23 cellular contexts compared by ENCODE assay signal in genomic region chr2:107588181-107588580, GRCh38.
"Had no signal": no experiment of that assay in that cellular context is flagged by ENCODE, and none has a peak within 500 bp of the region (broad histone marks: within the 10 kb centered on the region; RNA-seq: fewer than 3 reads in every experiment).

No MANE protein-coding gene starts in this region.

- ATAC-seq: activated CD8-positive, alpha-beta T cell treated with anti-CD3 and anti-CD28 coated beads for 36 hours; activated T-cell treated with anti-CD3 and anti-CD28 coated beads, Interleukin-2, amount 50 U/mL, for 72 hours; body of pancreas; T-helper 17 cell had no signal

- H3K4me3 ChIP-seq: body of pancreas, coronary artery, SJSA1 had no signal

- H3K4me1 ChIP-seq: body of pancreas had no signal

- H3K4me1 Mint-ChIP-seq: activated B cell treated with CpG ODN at 0.5 μM for 24 hours; activated CD4-positive, alpha-beta T cell treated with anti-CD3 and anti-CD28 coated beads, Interleukin-2, amount 10 ng/mL, durations not matched to agents 7 days and 5 days; activated naive CD4-positive, alpha-beta T cell treated with anti-CD3 and anti-CD28 coated beads, Interleukin-2, amount 50 U/mL, for 24 hours had no signal

- H3K9me3 Mint-ChIP-seq: activated CD4-positive, alpha-beta T cell treated with anti-CD3 and anti-CD28 coated beads, Interleukin-2, amount 10 ng/mL, durations not matched to agents 7 days and 5 days; activated naive CD4-positive, alpha-beta T cell treated with anti-CD3 and anti-CD28 coated beads, Interleukin-2, amount 50 U/mL, for 24 hours had no signal

- H3K36me3 ChIP-seq: SJSA1 had no signal

- H3K4me3 Mint-ChIP-seq: activated B cell treated with CpG ODN at 0.5 μM for 24 hours; activated CD4-positive, alpha-beta T cell treated with anti-CD3 and anti-CD28 coated beads, Interleukin-2, amount 10 ng/mL, durations not matched to agents 7 days and 5 days; activated CD8-positive, alpha-beta T cell treated with anti-CD3 and anti-CD28 coated beads for 36 hours; activated naive CD4-positive, alpha-beta T cell treated with anti-CD3 and anti-CD28 coated beads, Interleukin-2, amount 50 U/mL, for 24 hours; activated T-cell treated with anti-CD3 and anti-CD28 coated beads, Interleukin-2, amount 50 U/mL, for 72 hours; T-helper 17 cell had no signal

- H3K27ac Mint-ChIP-seq: activated B cell treated with CpG ODN at 0.5 μM for 24 hours; activated CD4-positive, alpha-beta T cell treated with anti-CD3 and anti-CD28 coated beads, Interleukin-2, amount 10 ng/mL, durations not matched to agents 7 days and 5 days; activated CD8-positive, alpha-beta T cell treated with anti-CD3 and anti-CD28 coated beads for 36 hours; activated naive CD4-positive, alpha-beta T cell treated with anti-CD3 and anti-CD28 coated beads, Interleukin-2, amount 50 U/mL, for 24 hours; activated T-cell treated with anti-CD3 and anti-CD28 coated beads, Interleukin-2, amount 50 U/mL, for 72 hours; T-helper 17 cell had no signal

- DNase-seq: activated B cell treated with CpG ODN at 0.5 μM for 24 hours; activated CD4-positive, alpha-beta T cell treated with anti-CD3 and anti-CD28 coated beads for 1 hour; activated CD4-positive, alpha-beta T cell treated with anti-CD3 and anti-CD28 coated beads, Interleukin-2, amount 10 ng/mL, durations not matched to agents 7 days and 5 days; activated CD8-positive, alpha-beta memory T cell treated with anti-CD3 and anti-CD28 coated beads, Interleukin-2, amount 50 U/mL, for 4 hours; activated CD8-positive, alpha-beta T cell treated with anti-CD3 and anti-CD28 coated beads for 36 hours; activated effector memory CD4-positive, alpha-beta T cell treated with Interleukin-2 at 50 U/mL for 16 hours; activated naive CD4-positive, alpha-beta T cell; activated T-cell treated with anti-CD3 and anti-CD28 coated beads, Interleukin-2, amount 50 U/mL, for 72 hours; aorta; body of pancreas; central memory CD4-positive, alpha-beta T cell; KBM-7; NCI-H1048; NCI-H226; NCI-H524 treated with DMSO at 0.1 percent for 48 hours; NK-92 treated with Interleukin-12 subunit alpha and Interleukin-12 subunit beta, amount 100 ng/mL, for 24 hours; T-helper 17 cell; T-helper 9 cell had no signal

- FAIRE-seq: bronchial epithelial cell, RCC 7860 had no signal

- H3K9me3 ChIP-seq: body of pancreas, SJSA1 had no signal

- H3K27me3 ChIP-seq: body of pancreas, SJSA1 had no signal

- H3K27me3 Mint-ChIP-seq: activated B cell treated with CpG ODN at 0.5 μM for 24 hours; activated CD4-positive, alpha-beta T cell treated with anti-CD3 and anti-CD28 coated beads, Interleukin-2, amount 10 ng/mL, durations not matched to agents 7 days and 5 days; activated CD8-positive, alpha-beta T cell treated with anti-CD3 and anti-CD28 coated beads for 36 hours; activated naive CD4-positive, alpha-beta T cell treated with anti-CD3 and anti-CD28 coated beads, Interleukin-2, amount 50 U/mL, for 24 hours; T-helper 17 cell had no signal

- H3K36me3 Mint-ChIP-seq: activated naive CD4-positive, alpha-beta T cell treated with anti-CD3 and anti-CD28 coated beads, Interleukin-2, amount 50 U/mL, for 24 hours had no signal

- H3K27ac ChIP-seq: body of pancreas, coronary artery, SJSA1 had no signal
